In the genomic region with DNA sequence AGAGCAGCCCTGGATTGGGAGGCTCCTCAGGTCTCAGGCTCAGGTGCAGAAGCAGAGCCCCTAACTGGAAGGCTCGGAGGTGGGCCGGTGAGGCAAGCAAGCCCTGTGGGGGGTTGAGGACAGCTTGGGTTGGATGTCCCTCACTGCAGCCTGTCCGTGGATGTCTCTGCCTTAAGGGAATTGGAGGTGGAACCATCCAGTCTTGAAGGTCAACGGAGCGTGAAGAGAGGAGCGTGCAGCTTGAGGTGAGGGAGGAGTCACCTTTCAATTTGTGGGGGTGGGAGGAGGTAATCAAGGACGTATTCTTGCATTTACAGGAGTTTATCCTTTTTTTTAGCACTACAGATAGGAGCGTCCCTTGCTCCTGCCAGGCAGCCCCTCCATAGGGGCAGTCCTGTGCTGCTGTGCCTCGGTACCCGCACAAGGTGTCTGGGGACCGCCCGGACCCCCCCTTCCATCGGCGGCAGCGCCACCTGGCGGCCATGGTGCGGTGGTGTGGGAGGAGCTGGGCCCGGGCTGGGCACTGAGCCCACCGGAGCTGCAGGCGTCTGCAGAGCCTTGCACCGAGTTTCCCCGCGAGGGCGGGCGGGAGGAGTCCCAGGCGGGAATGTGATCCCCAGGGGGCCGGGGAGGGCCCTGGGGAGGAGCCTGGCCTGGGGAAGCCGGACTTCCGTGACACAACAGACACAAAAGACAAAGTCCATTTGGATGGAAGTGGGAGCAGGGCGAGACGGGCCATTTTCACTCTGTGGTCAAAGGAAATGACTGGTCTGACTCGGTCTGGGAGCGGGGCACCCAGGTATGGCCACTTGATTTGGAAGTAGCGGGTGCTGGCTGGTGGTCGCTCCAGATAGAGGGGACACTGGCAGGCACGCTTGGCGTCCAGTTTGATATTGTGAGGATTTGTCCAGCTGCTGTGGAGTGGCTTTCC, we compare ENCODE assay signal across 1 cellular context.
TF ChIP-seq lines count a peak whose summit lies in the region.

No MANE protein-coding gene starts in this region.

TF ChIP-seq in HepG2, 621 proteins besides CTCF, POLR2A, EP300 and RAD21 (continues in another document):
- TF ChIP-seq, protein P1, sequence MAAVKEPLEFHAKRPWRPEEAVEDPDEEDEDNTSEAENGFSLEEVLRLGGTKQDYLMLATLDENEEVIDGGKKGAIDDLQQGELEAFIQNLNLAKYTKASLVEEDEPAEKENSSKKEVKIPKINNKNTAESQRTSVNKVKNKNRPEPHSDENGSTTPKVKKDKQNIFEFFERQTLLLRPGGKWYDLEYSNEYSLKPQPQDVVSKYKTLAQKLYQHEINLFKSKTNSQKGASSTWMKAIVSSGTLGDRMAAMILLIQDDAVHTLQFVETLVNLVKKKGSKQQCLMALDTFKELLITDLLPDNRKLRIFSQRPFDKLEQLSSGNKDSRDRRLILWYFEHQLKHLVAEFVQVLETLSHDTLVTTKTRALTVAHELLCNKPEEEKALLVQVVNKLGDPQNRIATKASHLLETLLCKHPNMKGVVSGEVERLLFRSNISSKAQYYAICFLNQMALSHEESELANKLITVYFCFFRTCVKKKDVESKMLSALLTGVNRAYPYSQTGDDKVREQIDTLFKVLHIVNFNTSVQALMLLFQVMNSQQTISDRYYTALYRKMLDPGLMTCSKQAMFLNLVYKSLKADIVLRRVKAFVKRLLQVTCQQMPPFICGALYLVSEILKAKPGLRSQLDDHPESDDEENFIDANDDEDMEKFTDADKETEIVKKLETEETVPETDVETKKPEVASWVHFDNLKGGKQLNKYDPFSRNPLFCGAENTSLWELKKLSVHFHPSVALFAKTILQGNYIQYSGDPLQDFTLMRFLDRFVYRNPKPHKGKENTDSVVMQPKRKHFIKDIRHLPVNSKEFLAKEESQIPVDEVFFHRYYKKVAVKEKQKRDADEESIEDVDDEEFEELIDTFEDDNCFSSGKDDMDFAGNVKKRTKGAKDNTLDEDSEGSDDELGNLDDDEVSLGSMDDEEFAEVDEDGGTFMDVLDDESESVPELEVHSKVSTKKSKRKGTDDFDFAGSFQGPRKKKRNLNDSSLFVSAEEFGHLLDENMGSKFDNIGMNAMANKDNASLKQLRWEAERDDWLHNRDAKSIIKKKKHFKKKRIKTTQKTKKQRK (IDR thresholded peaks at IDR 0.05; ENCODE audit: low read length), result no peak
- TF ChIP-seq NFATC3 (CRISPR knock-in tag; IDR thresholded peaks at IDR 0.05) (no peak), ZEB1 (IDR thresholded peaks at IDR 0.05; ENCODE audit: insufficient replicate concordance, low read depth) (peak; percentile 23), ZSCAN25 (CRISPR knock-in tag; IDR thresholded peaks at IDR 0.05) (peak; percentile 78), EED (CRISPR knock-in tag; IDR thresholded peaks at IDR 0.05) (no peak), ZMYM4 (CRISPR knock-in tag; IDR thresholded peaks at IDR 0.05) (peak; percentile 87), ZNF547 (CRISPR knock-in tag; IDR thresholded peaks at IDR 0.05) (no peak), TMF1 (CRISPR knock-in tag; IDR thresholded peaks at IDR 0.05; ENCODE audit: low read depth) (0 out of 2 replicates have a peak, but pooled peaks have one; percentile 43), ZNF572 (CRISPR knock-in tag; IDR thresholded peaks at IDR 0.05) (no peak), ZNF570 (CRISPR knock-in tag; IDR thresholded peaks at IDR 0.05; ENCODE audit: borderline replicate concordance) (no peak), CAMTA2 (CRISPR knock-in tag; IDR thresholded peaks at IDR 0.05; ENCODE audit: borderline replicate concordance) (no peak), FOXC1 (CRISPR knock-in tag; IDR thresholded peaks at IDR 0.05; ENCODE audit: borderline replicate concordance) (peak; percentile 77; the same call in 1 of the 2 replicates), ZBTB7A (CRISPR knock-in tag; IDR thresholded peaks at IDR 0.05) (peak; percentile 92), TRIM24 (CRISPR knock-in tag; IDR thresholded peaks at IDR 0.05) (0 out of 2 replicates have a peak, but pooled peaks have one; percentile 7), FOXK1 (CRISPR knock-in tag; IDR thresholded peaks at IDR 0.05; ENCODE audit: borderline replicate concordance, low read depth) (0 out of 2 replicates have a peak, but pooled peaks have one; percentile 24), ATF1 (CRISPR knock-in tag; IDR thresholded peaks at IDR 0.05) (no peak), SRSF9 (IDR thresholded peaks at IDR 0.05; ENCODE audit: borderline replicate concordance, insufficient read depth, low read depth, low read length, poor library complexity, severe bottlenecking) (no peak), ZFP36 (IDR thresholded peaks at IDR 0.05; ENCODE audit: borderline replicate concordance, low read depth, low read length, partially characterized antibody) (peak; percentile 0), CHD2 (IDR thresholded peaks at IDR 0.05; ENCODE audit: low read depth, low read length) (no peak; the same call in 1 of the 2 replicates), RXRA (CRISPR knock-in tag; IDR thresholded peaks at IDR 0.05) (peak; percentile 61; the same call in 1 of the 2 replicates), ZNF616 (CRISPR knock-in tag; IDR thresholded peaks at IDR 0.05; ENCODE audit: low read depth) (0 out of 2 replicates have a peak, but pooled peaks have one; percentile 22), CREM (IDR thresholded peaks at IDR 0.05) (no peak), CREM (CRISPR knock-in tag; IDR thresholded peaks at IDR 0.05) (no peak), GFI1 (CRISPR knock-in tag; IDR thresholded peaks at IDR 0.05; ENCODE audit: borderline replicate concordance) (no peak), ZNF891 (CRISPR knock-in tag; IDR thresholded peaks at IDR 0.05) (peak; percentile 61; the same call in 1 of the 2 replicates), ZNF326 (CRISPR knock-in tag; IDR thresholded peaks at IDR 0.05; ENCODE audit: borderline replicate concordance) (no peak), ZNF136 (CRISPR knock-in tag; IDR thresholded peaks at IDR 0.05; ENCODE audit: low read depth) (no peak), ZNF614 (CRISPR knock-in tag; IDR thresholded peaks at IDR 0.05; ENCODE audit: borderline replicate concordance) (peak; percentile 59; the same call in 1 of the 2 replicates)
- TF ChIP-seq, protein P2, sequence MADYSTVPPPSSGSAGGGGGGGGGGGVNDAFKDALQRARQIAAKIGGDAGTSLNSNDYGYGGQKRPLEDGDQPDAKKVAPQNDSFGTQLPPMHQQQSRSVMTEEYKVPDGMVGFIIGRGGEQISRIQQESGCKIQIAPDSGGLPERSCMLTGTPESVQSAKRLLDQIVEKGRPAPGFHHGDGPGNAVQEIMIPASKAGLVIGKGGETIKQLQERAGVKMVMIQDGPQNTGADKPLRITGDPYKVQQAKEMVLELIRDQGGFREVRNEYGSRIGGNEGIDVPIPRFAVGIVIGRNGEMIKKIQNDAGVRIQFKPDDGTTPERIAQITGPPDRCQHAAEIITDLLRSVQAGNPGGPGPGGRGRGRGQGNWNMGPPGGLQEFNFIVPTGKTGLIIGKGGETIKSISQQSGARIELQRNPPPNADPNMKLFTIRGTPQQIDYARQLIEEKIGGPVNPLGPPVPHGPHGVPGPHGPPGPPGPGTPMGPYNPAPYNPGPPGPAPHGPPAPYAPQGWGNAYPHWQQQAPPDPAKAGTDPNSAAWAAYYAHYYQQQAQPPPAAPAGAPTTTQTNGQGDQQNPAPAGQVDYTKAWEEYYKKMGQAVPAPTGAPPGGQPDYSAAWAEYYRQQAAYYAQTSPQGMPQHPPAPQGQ (CRISPR knock-in tag; IDR thresholded peaks at IDR 0.05; ENCODE audit: borderline replicate concordance), result no peak
- TF ChIP-seq, protein P3, sequence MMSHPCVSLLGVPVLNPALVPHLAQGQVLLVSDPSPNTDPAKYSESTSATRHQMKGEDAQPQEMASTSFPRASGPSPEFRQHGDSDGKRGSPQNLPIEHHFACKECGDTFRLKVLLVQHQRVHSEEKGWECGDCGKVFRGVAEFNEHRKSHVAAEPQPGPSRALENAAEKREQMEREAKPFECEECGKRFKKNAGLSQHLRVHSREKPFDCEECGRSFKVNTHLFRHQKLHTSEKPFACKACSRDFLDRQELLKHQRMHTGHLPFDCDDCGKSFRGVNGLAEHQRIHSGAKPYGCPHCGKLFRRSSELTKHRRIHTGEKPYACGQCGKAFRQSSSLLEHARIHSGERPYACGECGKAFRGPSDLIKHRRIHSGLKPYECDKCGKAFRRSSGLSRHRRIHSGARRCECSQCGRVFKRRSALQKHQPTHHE (CRISPR knock-in tag; IDR thresholded peaks at IDR 0.05; ENCODE audit: borderline replicate concordance), result peak; percentile 77
- TF ChIP-seq, protein P4, sequence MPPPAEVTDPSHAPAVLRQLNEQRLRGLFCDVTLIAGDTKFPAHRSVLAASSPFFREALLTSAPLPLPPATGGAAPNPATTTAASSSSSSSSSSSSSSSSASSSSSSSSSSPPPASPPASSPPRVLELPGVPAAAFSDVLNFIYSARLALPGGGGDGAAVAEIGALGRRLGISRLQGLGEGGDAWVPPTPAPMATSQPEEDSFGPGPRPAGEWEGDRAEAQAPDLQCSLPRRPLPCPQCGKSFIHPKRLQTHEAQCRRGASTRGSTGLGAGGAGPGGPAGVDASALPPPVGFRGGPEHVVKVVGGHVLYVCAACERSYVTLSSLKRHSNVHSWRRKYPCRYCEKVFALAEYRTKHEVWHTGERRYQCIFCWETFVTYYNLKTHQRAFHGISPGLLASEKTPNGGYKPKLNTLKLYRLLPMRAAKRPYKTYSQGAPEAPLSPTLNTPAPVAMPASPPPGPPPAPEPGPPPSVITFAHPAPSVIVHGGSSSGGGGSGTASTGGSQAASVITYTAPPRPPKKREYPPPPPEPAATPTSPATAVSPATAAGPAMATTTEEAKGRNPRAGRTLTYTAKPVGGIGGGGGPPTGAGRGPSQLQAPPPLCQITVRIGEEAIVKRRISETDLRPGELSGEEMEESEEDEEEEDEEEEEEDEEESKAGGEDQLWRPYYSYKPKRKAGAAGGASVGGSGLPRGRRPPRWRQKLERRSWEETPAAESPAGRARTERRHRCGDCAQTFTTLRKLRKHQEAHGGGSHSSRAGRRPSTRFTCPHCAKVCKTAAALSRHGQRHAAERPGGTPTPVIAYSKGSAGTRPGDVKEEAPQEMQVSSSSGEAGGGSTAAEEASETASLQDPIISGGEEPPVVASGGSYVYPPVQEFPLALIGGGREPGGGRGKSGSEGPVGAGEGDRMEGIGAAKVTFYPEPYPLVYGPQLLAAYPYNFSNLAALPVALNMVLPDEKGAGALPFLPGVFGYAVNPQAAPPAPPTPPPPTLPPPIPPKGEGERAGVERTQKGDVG (CRISPR knock-in tag; IDR thresholded peaks at IDR 0.05; ENCODE audit: borderline replicate concordance), result 0 out of 2 replicates have a peak, but pooled peaks have one; percentile 38
- TF ChIP-seq, protein P5, sequence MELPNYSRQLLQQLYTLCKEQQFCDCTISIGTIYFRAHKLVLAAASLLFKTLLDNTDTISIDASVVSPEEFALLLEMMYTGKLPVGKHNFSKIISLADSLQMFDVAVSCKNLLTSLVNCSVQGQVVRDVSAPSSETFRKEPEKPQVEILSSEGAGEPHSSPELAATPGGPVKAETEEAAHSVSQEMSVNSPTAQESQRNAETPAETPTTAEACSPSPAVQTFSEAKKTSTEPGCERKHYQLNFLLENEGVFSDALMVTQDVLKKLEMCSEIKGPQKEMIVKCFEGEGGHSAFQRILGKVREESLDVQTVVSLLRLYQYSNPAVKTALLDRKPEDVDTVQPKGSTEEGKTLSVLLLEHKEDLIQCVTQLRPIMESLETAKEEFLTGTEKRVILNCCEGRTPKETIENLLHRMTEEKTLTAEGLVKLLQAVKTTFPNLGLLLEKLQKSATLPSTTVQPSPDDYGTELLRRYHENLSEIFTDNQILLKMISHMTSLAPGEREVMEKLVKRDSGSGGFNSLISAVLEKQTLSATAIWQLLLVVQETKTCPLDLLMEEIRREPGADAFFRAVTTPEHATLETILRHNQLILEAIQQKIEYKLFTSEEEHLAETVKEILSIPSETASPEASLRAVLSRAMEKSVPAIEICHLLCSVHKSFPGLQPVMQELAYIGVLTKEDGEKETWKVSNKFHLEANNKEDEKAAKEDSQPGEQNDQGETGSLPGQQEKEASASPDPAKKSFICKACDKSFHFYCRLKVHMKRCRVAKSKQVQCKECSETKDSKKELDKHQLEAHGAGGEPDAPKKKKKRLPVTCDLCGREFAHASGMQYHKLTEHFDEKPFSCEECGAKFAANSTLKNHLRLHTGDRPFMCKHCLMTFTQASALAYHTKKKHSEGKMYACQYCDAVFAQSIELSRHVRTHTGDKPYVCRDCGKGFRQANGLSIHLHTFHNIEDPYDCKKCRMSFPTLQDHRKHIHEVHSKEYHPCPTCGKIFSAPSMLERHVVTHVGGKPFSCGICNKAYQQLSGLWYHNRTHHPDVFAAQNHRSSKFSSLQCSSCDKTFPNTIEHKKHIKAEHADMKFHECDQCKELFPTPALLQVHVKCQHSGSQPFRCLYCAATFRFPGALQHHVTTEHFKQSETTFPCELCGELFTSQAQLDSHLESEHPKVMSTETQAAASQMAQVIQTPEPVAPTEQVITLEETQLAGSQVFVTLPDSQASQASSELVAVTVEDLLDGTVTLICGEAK (IDR thresholded peaks at IDR 0.05), result no peak
- TF ChIP-seq, protein P5 (CRISPR knock-in tag; IDR thresholded peaks at IDR 0.05), result no peak; the same call in 1 of the 2 replicates
- TF ChIP-seq, protein P6, sequence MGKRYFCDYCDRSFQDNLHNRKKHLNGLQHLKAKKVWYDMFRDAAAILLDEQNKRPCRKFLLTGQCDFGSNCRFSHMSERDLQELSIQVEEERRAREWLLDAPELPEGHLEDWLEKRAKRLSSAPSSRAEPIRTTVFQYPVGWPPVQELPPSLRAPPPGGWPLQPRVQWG (CRISPR knock-in tag; IDR thresholded peaks at IDR 0.05; ENCODE audit: borderline replicate concordance, low read depth), result no peak
